ENCODE assay signal across 8 cellular contexts in the genomic region with DNA sequence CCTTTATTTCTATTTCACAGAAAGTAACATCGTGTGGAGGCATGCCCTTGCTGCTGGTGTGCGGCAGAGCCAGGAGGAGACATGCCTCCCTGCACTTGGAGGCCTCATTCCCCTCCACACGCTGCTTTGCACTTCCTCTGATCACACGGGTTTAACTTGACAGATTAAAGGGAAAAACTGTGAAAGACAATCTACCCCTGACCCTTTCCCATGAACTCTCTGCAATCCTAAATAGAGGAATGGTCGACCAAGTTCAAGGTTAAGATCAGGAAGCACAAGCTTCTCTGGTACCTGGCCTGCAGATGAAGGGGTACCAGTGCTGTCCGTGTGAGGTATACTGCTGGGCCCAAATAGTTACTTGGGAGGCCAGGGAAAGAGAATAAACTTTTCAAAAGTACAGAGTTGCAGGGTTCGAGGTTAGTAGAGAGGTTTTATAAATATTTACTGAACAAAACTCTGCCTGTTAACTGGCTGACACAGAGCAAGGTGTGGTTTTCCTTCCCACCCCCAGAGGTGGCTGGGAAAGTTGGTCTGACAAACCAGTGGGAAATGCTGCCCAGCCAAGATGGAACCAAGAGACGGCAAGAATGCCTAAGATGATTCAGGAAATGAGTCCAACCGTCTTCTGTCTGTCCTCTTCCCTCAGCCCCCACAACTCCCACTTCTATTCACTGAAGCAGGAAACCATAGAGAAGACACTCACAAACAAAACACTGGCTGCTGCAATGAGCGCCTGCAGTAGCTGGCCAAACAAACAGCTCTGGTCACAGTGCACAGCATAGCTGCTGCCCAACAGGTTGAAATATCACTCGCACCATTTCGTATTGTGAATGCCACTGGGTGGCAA.
DNase-seq lines count a peak whose midpoint lies in the region; ATAC-seq and TF ChIP-seq lines count a peak whose summit lies in the region.

No MANE protein-coding gene starts in this region.

- TF ChIP-seq CTCF in brain microvascular endothelial cell (IDR thresholded peaks at IDR 0.05; ENCODE audit: low read depth, low read length, missing control alignments) (peak; percentile 5), progenitor cell of endocrine pancreas (IDR thresholded peaks at IDR 0.05; ENCODE audit: unreplicated experiment) (no peak)

- ATAC-seq in GM18517 (IDR thresholded peaks at IDR 0.05; ENCODE audit: unreplicated experiment): peak; percentile 51
- peak; percentile 59 for ATAC-seq in HG03521 (IDR thresholded peaks at IDR 0.05; ENCODE audit: unreplicated experiment)

- H3K27ac ChIP-seq in brain microvascular endothelial cell: peak overlapping the region; percentile 99

- H3K9me3 Mint-ChIP-seq in progenitor cell of endocrine pancreas (ENCODE audit: low read depth): no peaks in the 10 kb centered on the region

- H3K27me3 Mint-ChIP-seq in progenitor cell of endocrine pancreas: no peaks in the 10 kb centered on the region

- H3K4me1 Mint-ChIP-seq in progenitor cell of endocrine pancreas (ENCODE audit: low read depth): peaks cover 25% of the 10 kb centered on the region

- H3K27me3 ChIP-seq in brain microvascular endothelial cell (replicated peaks): no peaks in the 10 kb centered on the region

- in situ Hi-C loops in brain microvascular endothelial cell (cut with HindIII; ENCODE audit: low pct_ligation_motif_present, low sequenced_read_pairs): no loop called here

- peak overlapping the region; percentile 10 for H3K27ac Mint-ChIP-seq in progenitor cell of endocrine pancreas

- H3K36me3 ChIP-seq in brain microvascular endothelial cell (replicated peaks): no peaks in the 10 kb centered on the region

- H3K4me3 ChIP-seq in brain microvascular endothelial cell (ENCODE audit: low read depth, low read length): no peak overlapping the region

- H3K36me3 Mint-ChIP-seq in progenitor cell of endocrine pancreas (ENCODE audit: insufficient read depth): peaks cover 1% of the 10 kb centered on the region

- H3K4me3 Mint-ChIP-seq in progenitor cell of endocrine pancreas (ENCODE audit: low read depth): no peak overlapping the region

- DNase-seq in brain microvascular endothelial cell (peak; percentile 97), progenitor cell of endocrine pancreas (ENCODE audit: low spot score, unreplicated experiment) (no peak), NCI-H2171 (lab: John Stamatoyannopoulos, UW) (no peak), COR-L47 (lab: John Stamatoyannopoulos, UW) (no peak)
- DNase-seq in stimulated activated naive CD4-positive, alpha-beta T cell treated with Interleukin-2 at 50 U/mL for 16 hours (lab: John Stamatoyannopoulos, UW): no peak
- DNase-seq in NK-92 treated with Interleukin-12 subunit alpha and Interleukin-12 subunit beta, amount 100 ng/mL, for 24 hours (lab: John Stamatoyannopoulos, UW): no peak
